ENCODE assay signal across 1 cellular context in genomic region chr12:11827096-11827841, GRCh38.
TF ChIP-seq lines count a peak whose summit lies in the region.

No MANE protein-coding gene starts in this region.

TF ChIP-seq in K562, 482 proteins besides CTCF, POLR2A, EP300 and RAD21 (continued from another document):
- TF ChIP-seq, protein P1, sequence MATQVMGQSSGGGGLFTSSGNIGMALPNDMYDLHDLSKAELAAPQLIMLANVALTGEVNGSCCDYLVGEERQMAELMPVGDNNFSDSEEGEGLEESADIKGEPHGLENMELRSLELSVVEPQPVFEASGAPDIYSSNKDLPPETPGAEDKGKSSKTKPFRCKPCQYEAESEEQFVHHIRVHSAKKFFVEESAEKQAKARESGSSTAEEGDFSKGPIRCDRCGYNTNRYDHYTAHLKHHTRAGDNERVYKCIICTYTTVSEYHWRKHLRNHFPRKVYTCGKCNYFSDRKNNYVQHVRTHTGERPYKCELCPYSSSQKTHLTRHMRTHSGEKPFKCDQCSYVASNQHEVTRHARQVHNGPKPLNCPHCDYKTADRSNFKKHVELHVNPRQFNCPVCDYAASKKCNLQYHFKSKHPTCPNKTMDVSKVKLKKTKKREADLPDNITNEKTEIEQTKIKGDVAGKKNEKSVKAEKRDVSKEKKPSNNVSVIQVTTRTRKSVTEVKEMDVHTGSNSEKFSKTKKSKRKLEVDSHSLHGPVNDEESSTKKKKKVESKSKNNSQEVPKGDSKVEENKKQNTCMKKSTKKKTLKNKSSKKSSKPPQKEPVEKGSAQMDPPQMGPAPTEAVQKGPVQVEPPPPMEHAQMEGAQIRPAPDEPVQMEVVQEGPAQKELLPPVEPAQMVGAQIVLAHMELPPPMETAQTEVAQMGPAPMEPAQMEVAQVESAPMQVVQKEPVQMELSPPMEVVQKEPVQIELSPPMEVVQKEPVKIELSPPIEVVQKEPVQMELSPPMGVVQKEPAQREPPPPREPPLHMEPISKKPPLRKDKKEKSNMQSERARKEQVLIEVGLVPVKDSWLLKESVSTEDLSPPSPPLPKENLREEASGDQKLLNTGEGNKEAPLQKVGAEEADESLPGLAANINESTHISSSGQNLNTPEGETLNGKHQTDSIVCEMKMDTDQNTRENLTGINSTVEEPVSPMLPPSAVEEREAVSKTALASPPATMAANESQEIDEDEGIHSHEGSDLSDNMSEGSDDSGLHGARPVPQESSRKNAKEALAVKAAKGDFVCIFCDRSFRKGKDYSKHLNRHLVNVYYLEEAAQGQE (CRISPR knock-in tag; IDR thresholded peaks at IDR 0.05; ENCODE audit: low read depth): no peak
- TF ChIP-seq MTF1 (CRISPR knock-in tag; IDR thresholded peaks at IDR 0.05; ENCODE audit: borderline replicate concordance): no peak
- no peak for TF ChIP-seq ZNF165 (CRISPR knock-in tag; IDR thresholded peaks at IDR 0.05; ENCODE audit: borderline replicate concordance)
- no peak for TF ChIP-seq PHF20 (IDR thresholded peaks at IDR 0.05; ENCODE audit: partially characterized antibody)
- TF ChIP-seq, protein P2, sequence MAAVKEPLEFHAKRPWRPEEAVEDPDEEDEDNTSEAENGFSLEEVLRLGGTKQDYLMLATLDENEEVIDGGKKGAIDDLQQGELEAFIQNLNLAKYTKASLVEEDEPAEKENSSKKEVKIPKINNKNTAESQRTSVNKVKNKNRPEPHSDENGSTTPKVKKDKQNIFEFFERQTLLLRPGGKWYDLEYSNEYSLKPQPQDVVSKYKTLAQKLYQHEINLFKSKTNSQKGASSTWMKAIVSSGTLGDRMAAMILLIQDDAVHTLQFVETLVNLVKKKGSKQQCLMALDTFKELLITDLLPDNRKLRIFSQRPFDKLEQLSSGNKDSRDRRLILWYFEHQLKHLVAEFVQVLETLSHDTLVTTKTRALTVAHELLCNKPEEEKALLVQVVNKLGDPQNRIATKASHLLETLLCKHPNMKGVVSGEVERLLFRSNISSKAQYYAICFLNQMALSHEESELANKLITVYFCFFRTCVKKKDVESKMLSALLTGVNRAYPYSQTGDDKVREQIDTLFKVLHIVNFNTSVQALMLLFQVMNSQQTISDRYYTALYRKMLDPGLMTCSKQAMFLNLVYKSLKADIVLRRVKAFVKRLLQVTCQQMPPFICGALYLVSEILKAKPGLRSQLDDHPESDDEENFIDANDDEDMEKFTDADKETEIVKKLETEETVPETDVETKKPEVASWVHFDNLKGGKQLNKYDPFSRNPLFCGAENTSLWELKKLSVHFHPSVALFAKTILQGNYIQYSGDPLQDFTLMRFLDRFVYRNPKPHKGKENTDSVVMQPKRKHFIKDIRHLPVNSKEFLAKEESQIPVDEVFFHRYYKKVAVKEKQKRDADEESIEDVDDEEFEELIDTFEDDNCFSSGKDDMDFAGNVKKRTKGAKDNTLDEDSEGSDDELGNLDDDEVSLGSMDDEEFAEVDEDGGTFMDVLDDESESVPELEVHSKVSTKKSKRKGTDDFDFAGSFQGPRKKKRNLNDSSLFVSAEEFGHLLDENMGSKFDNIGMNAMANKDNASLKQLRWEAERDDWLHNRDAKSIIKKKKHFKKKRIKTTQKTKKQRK (IDR thresholded peaks at IDR 0.05; ENCODE audit: borderline replicate concordance, low read depth, low read length): no peak
- TF ChIP-seq, protein P3, sequence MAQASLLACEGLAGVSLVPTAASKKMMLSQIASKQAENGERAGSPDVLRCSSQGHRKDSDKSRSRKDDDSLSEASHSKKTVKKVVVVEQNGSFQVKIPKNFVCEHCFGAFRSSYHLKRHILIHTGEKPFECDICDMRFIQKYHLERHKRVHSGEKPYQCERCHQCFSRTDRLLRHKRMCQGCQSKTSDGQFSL (CRISPR knock-in tag; IDR thresholded peaks at IDR 0.05): no peak
- TF ChIP-seq, protein P3 (tag; IDR thresholded peaks at IDR 0.05): no peak
- TF ChIP-seq ZHX1 (conservative IDR thresholded peaks at IDR 0.05; ENCODE audit: low read length): no peak
- TF ChIP-seq NFE2L1 (tag; IDR thresholded peaks at IDR 0.05; ENCODE audit: borderline replicate concordance, low read depth): no peak
- no peak for TF ChIP-seq MYC (IDR thresholded peaks at IDR 0.05; ENCODE audit: low read depth, low read length)
- no peak for TF ChIP-seq MYC (CRISPR knock-in tag; IDR thresholded peaks at IDR 0.05; ENCODE audit: borderline replicate concordance, low read depth)
- peak; percentile 97 for TF ChIP-seq C11orf30 (IDR thresholded peaks at IDR 0.05; ENCODE audit: low read depth)
- TF ChIP-seq MAFF (IDR thresholded peaks at IDR 0.05; ENCODE audit: low read length): peak; percentile 95
- TF ChIP-seq ARID1B (IDR thresholded peaks at IDR 0.05): no peak
- TF ChIP-seq AFF4 (CRISPR knock-in tag; IDR thresholded peaks at IDR 0.05): no peak
- no peak for TF ChIP-seq ARHGAP35 (IDR thresholded peaks at IDR 0.05; ENCODE audit: partially characterized antibody)
- TF ChIP-seq SAFB (IDR thresholded peaks at IDR 0.05; ENCODE audit: borderline replicate concordance, low read depth, low read length): no peak
- TF ChIP-seq, protein P4, sequence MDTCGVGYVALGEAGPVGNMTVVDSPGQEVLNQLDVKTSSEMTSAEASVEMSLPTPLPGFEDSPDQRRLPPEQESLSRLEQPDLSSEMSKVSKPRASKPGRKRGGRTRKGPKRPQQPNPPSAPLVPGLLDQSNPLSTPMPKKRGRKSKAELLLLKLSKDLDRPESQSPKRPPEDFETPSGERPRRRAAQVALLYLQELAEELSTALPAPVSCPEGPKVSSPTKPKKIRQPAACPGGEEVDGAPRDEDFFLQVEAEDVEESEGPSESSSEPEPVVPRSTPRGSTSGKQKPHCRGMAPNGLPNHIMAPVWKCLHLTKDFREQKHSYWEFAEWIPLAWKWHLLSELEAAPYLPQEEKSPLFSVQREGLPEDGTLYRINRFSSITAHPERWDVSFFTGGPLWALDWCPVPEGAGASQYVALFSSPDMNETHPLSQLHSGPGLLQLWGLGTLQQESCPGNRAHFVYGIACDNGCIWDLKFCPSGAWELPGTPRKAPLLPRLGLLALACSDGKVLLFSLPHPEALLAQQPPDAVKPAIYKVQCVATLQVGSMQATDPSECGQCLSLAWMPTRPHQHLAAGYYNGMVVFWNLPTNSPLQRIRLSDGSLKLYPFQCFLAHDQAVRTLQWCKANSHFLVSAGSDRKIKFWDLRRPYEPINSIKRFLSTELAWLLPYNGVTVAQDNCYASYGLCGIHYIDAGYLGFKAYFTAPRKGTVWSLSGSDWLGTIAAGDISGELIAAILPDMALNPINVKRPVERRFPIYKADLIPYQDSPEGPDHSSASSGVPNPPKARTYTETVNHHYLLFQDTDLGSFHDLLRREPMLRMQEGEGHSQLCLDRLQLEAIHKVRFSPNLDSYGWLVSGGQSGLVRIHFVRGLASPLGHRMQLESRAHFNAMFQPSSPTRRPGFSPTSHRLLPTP (IDR thresholded peaks at IDR 0.05; ENCODE audit: borderline replicate concordance, extremely low read depth, insufficient read length): no peak
- no peak for TF ChIP-seq SP2 (IDR thresholded peaks at IDR 0.05; ENCODE audit: extremely low read depth, low read depth, low read length, poor library complexity, severe bottlenecking)
- TF ChIP-seq NFE2 (IDR thresholded peaks at IDR 0.05; ENCODE audit: low read depth): peak; percentile 54
- TF ChIP-seq ARID3B (CRISPR knock-in tag; IDR thresholded peaks at IDR 0.05; ENCODE audit: borderline replicate concordance): no peak
- peak; percentile 96 for TF ChIP-seq MAFK (IDR thresholded peaks at IDR 0.05; ENCODE audit: low read length)
- no peak for TF ChIP-seq ZNF24 (IDR thresholded peaks at IDR 0.05)
- no peak for TF ChIP-seq FOXA1 (IDR thresholded peaks at IDR 0.05; ENCODE audit: borderline replicate concordance)
- no peak for TF ChIP-seq PREB (CRISPR knock-in tag; IDR thresholded peaks at IDR 0.05)
